Comparison of ENCODE assay signal across 8 cellular contexts in the genomic region with DNA sequence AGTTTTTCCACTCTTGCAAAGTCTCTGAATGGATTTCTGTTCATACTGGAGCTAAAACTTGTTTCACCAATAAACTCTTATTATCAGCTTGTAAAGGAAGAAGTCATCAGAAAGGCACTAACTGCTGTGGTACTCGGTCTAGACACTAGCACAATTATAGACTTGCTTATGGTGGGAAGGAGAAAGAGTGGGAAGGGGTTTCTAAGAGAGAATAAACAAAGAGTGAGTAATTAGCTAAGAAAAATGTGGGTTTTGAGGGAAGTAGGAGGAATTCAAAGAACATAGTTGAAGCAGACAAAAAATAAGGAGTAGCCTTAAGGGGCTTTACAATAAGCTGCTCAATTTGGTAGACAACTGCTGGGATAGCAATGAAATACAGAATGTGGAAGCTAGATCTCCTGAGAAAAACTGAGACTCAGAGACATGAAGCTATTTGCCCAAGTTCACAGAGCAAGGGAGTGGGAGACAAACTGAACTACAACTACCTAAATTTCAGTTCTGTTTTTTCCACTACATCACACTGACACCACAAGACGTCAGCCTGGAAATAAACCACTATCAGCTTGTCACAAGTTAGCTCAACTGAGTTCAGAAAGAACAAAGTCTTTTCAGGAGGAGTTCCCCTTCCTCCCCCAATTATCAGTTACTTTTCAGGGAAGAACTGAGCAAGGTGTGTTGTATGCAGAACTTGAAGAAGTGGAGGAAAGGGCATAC.
DNase-seq lines count a peak whose midpoint lies in the region; ATAC-seq, FAIRE-seq and TF ChIP-seq lines count a peak whose summit lies in the region.

No MANE protein-coding gene starts in this region.

- peaks cover 35% of the 10 kb centered on the region for H3K4me1 Mint-ChIP-seq in activated naive CD8-positive, alpha-beta T cell treated with anti-CD3 and anti-CD28 coated beads, Interleukin-2, amount 50 U/mL, for 24 hours

- DNase-seq in D721Med (ENCODE audit: insufficient read length, low spot score) = no peak
- DNase-seq in activated naive CD8-positive, alpha-beta T cell treated with anti-CD3 and anti-CD28 coated beads, Interleukin-2, amount 50 U/mL, for 24 hours = peak; percentile 36
- peak; percentile 21 to 34 for DNase-seq in stimulated activated CD4-positive, alpha-beta T cell treated with anti-CD3 and anti-CD28 coated beads, Interleukin-2, amount 100 ng/mL, for 24 hours
- DNase-seq in NCI-H1105 (lab: John Stamatoyannopoulos, UW) = no peak
- no peak for DNase-seq in effector CD8-positive, alpha-beta T cell (lab: John Stamatoyannopoulos, UW)
- no peak for DNase-seq in DMS 273 treated with DMSO at 0.1 percent for 48 hours (lab: John Stamatoyannopoulos, UW)

- H3K27me3 Mint-ChIP-seq in activated naive CD8-positive, alpha-beta T cell treated with anti-CD3 and anti-CD28 coated beads, Interleukin-2, amount 50 U/mL, for 24 hours = no peaks in the 10 kb centered on the region

- FAIRE-seq in D721Med (lab: Jason Lieb, UNC) = peak; percentile 44

- H3K4me3 Mint-ChIP-seq in activated naive CD8-positive, alpha-beta T cell treated with anti-CD3 and anti-CD28 coated beads, Interleukin-2, amount 50 U/mL, for 24 hours = peak overlapping the region; percentile 41

- ATAC-seq in GM19452 (IDR thresholded peaks at IDR 0.05; ENCODE audit: unreplicated experiment) = peak; percentile 82
- ATAC-seq in HG03457 (IDR thresholded peaks at IDR 0.05; ENCODE audit: unreplicated experiment) = peak; percentile 87
- ATAC-seq in activated naive CD8-positive, alpha-beta T cell treated with anti-CD3 and anti-CD28 coated beads, Interleukin-2, amount 50 U/mL, for 24 hours = peak; percentile 88

- H3K36me3 Mint-ChIP-seq in activated naive CD8-positive, alpha-beta T cell treated with anti-CD3 and anti-CD28 coated beads, Interleukin-2, amount 50 U/mL, for 24 hours (ENCODE audit: low read depth) = peaks cover 25% of the 10 kb centered on the region

- H3K9me3 Mint-ChIP-seq in activated naive CD8-positive, alpha-beta T cell treated with anti-CD3 and anti-CD28 coated beads, Interleukin-2, amount 50 U/mL, for 24 hours = peaks cover 7% of the 10 kb centered on the region

- peak overlapping the region; percentile 88 for H3K27ac Mint-ChIP-seq in activated naive CD8-positive, alpha-beta T cell treated with anti-CD3 and anti-CD28 coated beads, Interleukin-2, amount 50 U/mL, for 24 hours

- no peak for TF ChIP-seq CTCF in D721Med (IDR thresholded peaks at IDR 0.05; ENCODE audit: insufficient read depth, missing control alignments)

Comparison
In these comparisons a context has a peak if more than half of its experiments do, and no peak if none do; other contexts are left out.
1. DNase-seq: peak in activated naive CD8-positive, alpha-beta T cell treated with anti-CD3 and anti-CD28 coated beads, Interleukin-2, amount 50 U/mL, for 24 hours (single experiment) and stimulated activated CD4-positive, alpha-beta T cell treated with anti-CD3 and anti-CD28 coated beads, Interleukin-2, amount 100 ng/mL, for 24 hours (2 of 2); none in D721Med (single experiment), NCI-H1105 (single experiment), effector CD8-positive, alpha-beta T cell (single experiment) and DMS 273 treated with DMSO at 0.1 percent for 48 hours (single experiment).
2. Peak in every context shown above with its lines, with median percentiles within 50 percentile points of each other: ATAC-seq.